1 cellular context compared by ENCODE assay signal in genomic region chr3:138915503-138916498, GRCh38.
TF ChIP-seq lines count a peak whose summit lies in the region.

No MANE protein-coding gene starts in this region.

TF ChIP-seq in K562, 482 proteins besides CTCF, POLR2A, EP300 and RAD21 (continued from another document and continues in another):
- TF ChIP-seq ZNF23 (CRISPR knock-in tag; IDR thresholded peaks at IDR 0.05) (no peak), ZNF197 (CRISPR knock-in tag; IDR thresholded peaks at IDR 0.05; ENCODE audit: low read depth) (0 out of 2 replicates have a peak, but pooled peaks have one; percentile 25), KLF6 (CRISPR knock-in tag; IDR thresholded peaks at IDR 0.05; ENCODE audit: borderline replicate concordance) (no peak), ZFP1 (CRISPR knock-in tag; IDR thresholded peaks at IDR 0.05) (no peak), MXI1 (IDR thresholded peaks at IDR 0.05; ENCODE audit: low read depth, low read length) (0 out of 2 replicates have a peak, but pooled peaks have one; percentile 28), TBP (optimal IDR thresholded peaks at IDR 0.05; ENCODE audit: low read depth, low read length) (peak; percentile 58), ARID4B (CRISPR knock-in tag; IDR thresholded peaks at IDR 0.05) (peak; percentile 66), RB1 (IDR thresholded peaks at IDR 0.05; ENCODE audit: low read depth) (peak; percentile 95), TAF1 (IDR thresholded peaks at IDR 0.05; ENCODE audit: control insufficient read depth, extremely low read depth, insufficient read depth, low read length, severe bottlenecking) (peak; percentile 73), JUND (IDR thresholded peaks at IDR 0.05; ENCODE audit: borderline replicate concordance, low read depth, low read length) (no peak), JUND (tag; IDR thresholded peaks at IDR 0.05; ENCODE audit: borderline replicate concordance, low read depth, low read length) (no peak; the same call in 2 of the 3 replicates), ZNF57 (CRISPR knock-in tag; IDR thresholded peaks at IDR 0.05) (no peak), CHD1 (IDR thresholded peaks at IDR 0.05; ENCODE audit: low read length) (peak; percentile 68), CREM (IDR thresholded peaks at IDR 0.05; ENCODE audit: low read depth) (peak; percentile 6; the same call in 1 of the 2 replicates), CCNT2 (IDR thresholded peaks at IDR 0.05; ENCODE audit: borderline replicate concordance, extremely low read depth, insufficient read length, low read depth, low read length) (peak; percentile 89), ARNT (IDR thresholded peaks at IDR 0.05) (no peak; a peak in 1 of 4 replicates), ZNF507 (tag; conservative IDR thresholded peaks at IDR 0.05) (no peak), ZNF75A (CRISPR knock-in tag; IDR thresholded peaks at IDR 0.05) (no peak), ZBTB11 (CRISPR knock-in tag; IDR thresholded peaks at IDR 0.05) (peak in 1 of 3 experiments; percentile 72; a peak in 2 of 6 replicates), ZNF785 (CRISPR knock-in tag; IDR thresholded peaks at IDR 0.05) (no peak), ZBTB2 (IDR thresholded peaks at IDR 0.05) (0 out of 2 replicates have a peak, but pooled peaks have one; percentile 23), E2F4 (CRISPR knock-in tag; IDR thresholded peaks at IDR 0.05; ENCODE audit: low read depth) (0 out of 2 replicates have a peak, but pooled peaks have one; percentile 40), MCM7 (IDR thresholded peaks at IDR 0.05) (no peak), SMARCA4 (IDR thresholded peaks at IDR 0.05) (peak; percentile 38; the same call in 1 of the 2 replicates), USF2 (CRISPR knock-in tag; IDR thresholded peaks at IDR 0.05) (no peak), GABPB1 (CRISPR knock-in tag; IDR thresholded peaks at IDR 0.05) (peak; percentile 68), ERF (CRISPR knock-in tag; IDR thresholded peaks at IDR 0.05) (no peak), ZNF165 (CRISPR knock-in tag; IDR thresholded peaks at IDR 0.05; ENCODE audit: borderline replicate concordance) (no peak), ZBTB43 (CRISPR knock-in tag; IDR thresholded peaks at IDR 0.05) (no peak), GTF2B (IDR thresholded peaks at IDR 0.05; ENCODE audit: extremely low read depth, insufficient read length) (no peak), BRF1 (IDR thresholded peaks at IDR 0.05; ENCODE audit: borderline replicate concordance, extremely low read depth, insufficient read length) (no peak), CBX8 (IDR thresholded peaks at IDR 0.05; ENCODE audit: borderline replicate concordance, extremely low read depth, low read depth, low read length, poor library complexity, severe bottlenecking) (no peak), CUX1 (CRISPR knock-in tag; IDR thresholded peaks at IDR 0.05) (no peak), C11orf30 (IDR thresholded peaks at IDR 0.05; ENCODE audit: low read depth) (no peak), JUN (IDR thresholded peaks at IDR 0.05; ENCODE audit: borderline replicate concordance, low read depth, low read length) (peak; percentile 23; the same call in 1 of the 2 replicates), JUN (CRISPR knock-in tag; IDR thresholded peaks at IDR 0.05; ENCODE audit: borderline replicate concordance) (no peak), ZNF780A (CRISPR knock-in tag; IDR thresholded peaks at IDR 0.05) (no peak), ESRRA (IDR thresholded peaks at IDR 0.05; ENCODE audit: borderline replicate concordance, low read depth) (peak; percentile 20; the same call in 1 of the 2 replicates), PURB (CRISPR knock-in tag; IDR thresholded peaks at IDR 0.05; ENCODE audit: low read depth) (no peak), MAX (CRISPR knock-in tag; IDR thresholded peaks at IDR 0.05) (no peak), SRF (CRISPR knock-in tag; IDR thresholded peaks at IDR 0.05) (peak in 1 of 2 experiments; percentile 9; a peak in 1 of 4 replicates), MTA3 (IDR thresholded peaks at IDR 0.05; ENCODE audit: borderline replicate concordance) (peak; percentile 68)
